In genomic region chr6:82204010-82204409, GRCh38 we compare ENCODE assay signal across 28 cellular contexts. TPM values are rescaled to one million over a fixed set of nuclear protein-coding genes. Genes with fewer than 3 reads are reported as not detected.
DNase-seq lines count a peak whose midpoint lies in the region; ATAC-seq, FAIRE-seq and TF ChIP-seq lines count a peak whose summit lies in the region.
"Had no signal": no experiment of that assay in that cellular context is flagged by ENCODE, and none has a peak within 500 bp of the region (broad histone marks: within the 10 kb centered on the region; RNA-seq: fewer than 3 reads in every experiment).

No MANE protein-coding gene starts in this region.

- H3K4me3 Mint-ChIP-seq in activated T-cell treated with anti-CD3 and anti-CD28 coated beads, Interleukin-2, amount 50 U/mL, for 72 hours = no peak overlapping the region
- H3K4me3 Mint-ChIP-seq in astrocyte (ENCODE audit: unreplicated experiment) (no peak overlapping the region), nephron progenitor cell (no peak overlapping the region)
- H3K4me3 Mint-ChIP-seq: CD14-positive monocyte; CD8-positive, alpha-beta memory T cell had no signal

- H3K9me3 ChIP-seq in OCI-LY3 (ENCODE audit: insufficient read depth, low read length) (no peaks in the 10 kb centered on the region), astrocyte (ENCODE audit: insufficient read depth, low read depth, low read length) (no peaks in the 10 kb centered on the region), body of pancreas (no peaks in the 10 kb centered on the region)
- H3K9me3 ChIP-seq: BE2C, MG63, Peyer's patch had no signal

- peaks cover 5% of the 10 kb centered on the region for H3K4me1 Mint-ChIP-seq in activated T-cell treated with anti-CD3 and anti-CD28 coated beads, Interleukin-2, amount 50 U/mL, for 72 hours (ENCODE audit: low read depth)
- H3K4me1 Mint-ChIP-seq in astrocyte (ENCODE audit: low read depth, unreplicated experiment) (peaks cover 19% of the 10 kb centered on the region), nephron progenitor cell (peaks cover 12% of the 10 kb centered on the region)
- H3K4me1 Mint-ChIP-seq: CD14-positive monocyte had no signal

- no peak for TF ChIP-seq POLR2A in body of pancreas (IDR thresholded peaks at IDR 0.05)

- TF ChIP-seq CTCF in OCI-LY3 (IDR thresholded peaks at IDR 0.05; ENCODE audit: low read depth, low read length) (no peak), astrocyte (IDR thresholded peaks at IDR 0.05; ENCODE audit: insufficient read depth, low read depth, low read length) (no peak), nephron progenitor cell (IDR thresholded peaks at IDR 0.05) (no peak), body of pancreas (IDR thresholded peaks at IDR 0.05) (no peak)

- ATAC-seq in activated T-cell treated with anti-CD3 and anti-CD28 coated beads, Interleukin-2, amount 50 U/mL, for 72 hours (replicated peaks in 1 of 2) = no peak
- ATAC-seq in body of pancreas = no peak
- ATAC-seq: HCT116 had no signal

- intact Hi-C loops in body of pancreas (cut with DNase I) = no loop called here

- no peak for FAIRE-seq in astrocyte (lab: Jason Lieb, UNC)
- FAIRE-seq: GM12892, H1, HTR-8/SVneo had no signal

- H3K4me1 ChIP-seq in OCI-LY3 (ENCODE audit: low read length) (peaks cover 12% of the 10 kb centered on the region), astrocyte (ENCODE audit: insufficient read depth, low read length) (no peaks in the 10 kb centered on the region), body of pancreas (peaks cover 9% of the 10 kb centered on the region)
- H3K4me1 ChIP-seq: Peyer's patch had no signal

- H3K9ac ChIP-seq in OCI-LY3 (ENCODE audit: low read length) = no peak overlapping the region
- no peak overlapping the region for H3K9ac ChIP-seq in astrocyte (ENCODE audit: low read length)

- H3K27ac Mint-ChIP-seq in activated T-cell treated with anti-CD3 and anti-CD28 coated beads, Interleukin-2, amount 50 U/mL, for 72 hours = peak overlapping the region; percentile 61
- peak overlapping the region; percentile 6 for H3K27ac Mint-ChIP-seq in astrocyte (ENCODE audit: unreplicated experiment)
- H3K27ac Mint-ChIP-seq in nephron progenitor cell = peak overlapping the region; percentile 42

- no peaks in the 10 kb centered on the region for H3K9me3 Mint-ChIP-seq in activated T-cell treated with anti-CD3 and anti-CD28 coated beads, Interleukin-2, amount 50 U/mL, for 72 hours
- no peaks in the 10 kb centered on the region for H3K9me3 Mint-ChIP-seq in astrocyte (ENCODE audit: unreplicated experiment)
- no peaks in the 10 kb centered on the region for H3K9me3 Mint-ChIP-seq in nephron progenitor cell
- H3K9me3 Mint-ChIP-seq: CD8-positive, alpha-beta memory T cell had no signal

- H3K4me3 ChIP-seq in OCI-LY3 (ENCODE audit: low read length) (no peak overlapping the region), astrocyte (ENCODE audit: insufficient read depth, low read depth, low read length) (no peak overlapping the region), H7 (ENCODE audit: insufficient read depth, low read depth, low read length) (no peak overlapping the region), body of pancreas (no peak overlapping the region)
- H3K4me3 ChIP-seq: MG63, Peyer's patch, SK-N-MC had no signal

- peaks cover 6 to 21% of the 10 kb centered on the region in 2 donors for H3K36me3 Mint-ChIP-seq in activated T-cell treated with anti-CD3 and anti-CD28 coated beads, Interleukin-2, amount 50 U/mL, for 72 hours (ENCODE audit: insufficient read depth in 2 of 2)
- peaks cover 3% of the 10 kb centered on the region for H3K36me3 Mint-ChIP-seq in astrocyte (ENCODE audit: low read depth, unreplicated experiment)
- peaks cover 68% of the 10 kb centered on the region for H3K36me3 Mint-ChIP-seq in nephron progenitor cell (ENCODE audit: low read depth)

- no peak for DNase-seq in activated T-cell treated with anti-CD3 and anti-CD28 coated beads, Interleukin-2, amount 50 U/mL, for 72 hours
- DNase-seq in activated T-cell treated with anti-CD3 and anti-CD28 coated beads, Interleukin-2, amount 50 U/mL, for 48 hours = no peak
- DNase-seq in astrocyte (ENCODE audit: low read depth) (no peak), nephron progenitor cell (no peak), H7 (no peak), body of pancreas (no peak), occipital lobe (lab: John Stamatoyannopoulos, UW) (no peak)
- DNase-seq: 8988T; ACHN; BE2C; CD8-positive, alpha-beta memory T cell; DMS79 treated with DMSO at 0.1 percent for 48 hours; GF-D8; KBM-7; MG63; NCI-H1105 treated with DMSO at 0.1 percent for 48 hours; NCI-H2029; NCI-H2227 treated with DMSO at 0.1 percent for 48 hours; NCI-H526 treated with DMSO at 0.1 percent for 48 hours; Peyer's patch; SIG-M5 had no signal

- H4K20me1 ChIP-seq in OCI-LY3 (ENCODE audit: insufficient read depth, low read length) = no peaks in the 10 kb centered on the region
- H4K20me1 ChIP-seq in astrocyte (ENCODE audit: insufficient read depth, low read length) = no peaks in the 10 kb centered on the region

- H3K27me3 Mint-ChIP-seq in activated T-cell treated with anti-CD3 and anti-CD28 coated beads, Interleukin-2, amount 50 U/mL, for 72 hours (ENCODE audit: low read depth) = no peaks in the 10 kb centered on the region
- H3K27me3 Mint-ChIP-seq in astrocyte (ENCODE audit: low read depth, unreplicated experiment) = no peaks in the 10 kb centered on the region
- H3K27me3 Mint-ChIP-seq in nephron progenitor cell (ENCODE audit: low read depth, poor library complexity) = no peaks in the 10 kb centered on the region
- H3K27me3 Mint-ChIP-seq: CD8-positive, alpha-beta memory T cell had no signal

- H3K36me3 ChIP-seq in OCI-LY3 (replicated peaks; ENCODE audit: low read depth, low read length) (peaks cover 62% of the 10 kb centered on the region), astrocyte (ENCODE audit: insufficient read depth, low read length) (peaks cover 37% of the 10 kb centered on the region), H7 (replicated peaks; ENCODE audit: control insufficient read depth, insufficient read depth, low read length) (peaks cover 2% of the 10 kb centered on the region), body of pancreas (replicated peaks in 1 of 2; ENCODE audit: insufficient read depth in 1 of 2, low read depth in 2 of 2) (peaks cover 13 to 15% of the 10 kb centered on the region in 2 donors)

- H3K27me3 ChIP-seq in OCI-LY3 (ENCODE audit: low read depth, low read length) = no peaks in the 10 kb centered on the region
- H3K27me3 ChIP-seq in astrocyte (ENCODE audit: insufficient read depth, low read length) = no peaks in the 10 kb centered on the region
- H3K27me3 ChIP-seq in H7 (ENCODE audit: control insufficient read depth, insufficient read depth, low read length) = no peaks in the 10 kb centered on the region
- H3K27me3 ChIP-seq in body of pancreas = no peaks in the 10 kb centered on the region
- H3K27me3 ChIP-seq: BE2C, MG63, Peyer's patch had no signal

- no peak overlapping the region for H3K4me2 ChIP-seq in OCI-LY3 (ENCODE audit: low read length)
- H3K4me2 ChIP-seq in astrocyte (ENCODE audit: low read length) = no peak overlapping the region

- H3K27ac ChIP-seq in OCI-LY3 (ENCODE audit: low read length) (0 out of 2 replicates have a peak overlapping the region, but pooled peaks have one; percentile 3), astrocyte (ENCODE audit: low read depth, low read length) (no peak overlapping the region), body of pancreas (no peak overlapping the region)
- H3K27ac ChIP-seq: Peyer's patch, SK-N-MC had no signal

- H3K79me2 ChIP-seq in OCI-LY3 (ENCODE audit: low read length) (no peaks in the 10 kb centered on the region), astrocyte (ENCODE audit: insufficient read depth, low read length) (no peaks in the 10 kb centered on the region)

- H2AFZ ChIP-seq in OCI-LY3 (ENCODE audit: low read depth, low read length) (no peak overlapping the region), astrocyte (ENCODE audit: low read depth, low read length) (no peak overlapping the region)

RNA-seq across cellular contexts. Expression of gene IBTK, which starts 43.5 kb away (rescaled TPM):
- 10 to 100 TPM; 28.9 to 29.5 TPM for total RNA-seq in activated T-cell treated with anti-CD3 and anti-CD28 coated beads, Interleukin-2, amount 50 U/mL, for 72 hours
- 42.7 and 43.9 TPM in 2 replicates for total RNA-seq in astrocyte
- 31.9 and 33.0 TPM in 2 replicates for total RNA-seq in H7 (2014; rRNA removed; shearing (Covaris generic))
- total RNA-seq in body of pancreas = 10 to 100 TPM; 18.8 to 27.2 TPM
- total RNA-seq in occipital lobe = 105 TPM

Comparison
In these comparisons a context has a peak if more than half of its experiments do, and no peak if none do; other contexts are left out.
1. H3K27ac Mint-ChIP-seq: peak in every context shown above with its lines; median percentile 61 in activated T-cell treated with anti-CD3 and anti-CD28 coated beads, Interleukin-2, amount 50 U/mL, for 72 hours; 42 in nephron progenitor cell; 6 in astrocyte.